ENCODE assay signal across 26 cellular contexts in the genomic region with DNA sequence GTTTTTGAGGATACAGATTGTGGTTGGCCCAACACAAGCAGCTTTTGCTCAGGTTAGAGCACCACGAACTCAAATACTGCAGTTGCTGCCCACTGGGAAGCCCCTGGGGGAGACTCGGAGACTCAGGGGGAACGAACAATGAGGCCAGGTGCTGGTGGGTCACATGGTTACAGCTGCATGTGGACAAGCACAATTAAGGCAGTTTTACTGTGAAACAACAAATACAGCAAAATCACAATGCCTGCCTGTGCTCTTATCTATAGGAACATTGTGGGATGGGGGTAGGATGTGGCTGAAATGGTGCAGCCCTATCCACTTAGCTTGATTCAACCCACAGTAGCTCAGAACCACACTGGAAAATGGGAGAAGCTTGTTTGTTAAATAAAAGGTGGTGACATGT.
DNase-seq lines count a peak whose midpoint lies in the region; ATAC-seq and TF ChIP-seq lines count a peak whose summit lies in the region.
"Had no signal": no experiment of that assay in that cellular context is flagged by ENCODE, and none has a peak within 500 bp of the region (broad histone marks: within the 10 kb centered on the region; RNA-seq: fewer than 3 reads in every experiment).

No MANE protein-coding gene starts in this region.

- ATAC-seq in left lobe of liver (no peak), GM21528 (IDR thresholded peaks at IDR 0.05; ENCODE audit: low FRiP score, unreplicated experiment) (no peak)
- no peak for ATAC-seq in activated CD4-positive, alpha-beta T cell treated with anti-CD3 and anti-CD28 coated beads for 36 hours
- ATAC-seq: heart left ventricle, Right ventricle myocardium inferior had no signal

- CTCF ChIA-PET in activated CD4-positive, alpha-beta T cell treated with anti-CD3 and anti-CD28 coated beads for 36 hours (lab: Charles Lee) = interaction anchor here (0.7 to 5.1 kb wide), 5 partner anchors 12 to 409 kb away, joined by 3 to 21 read pairs (median 3); no protein-coding TSS in a partner anchor

- intact Hi-C loops in activated CD4-positive, alpha-beta T cell treated with anti-CD3 and anti-CD28 coated beads for 36 hours (cut with DNase I, micrococcal nuclease) = no loop called here

- H3K27me3 Mint-ChIP-seq in activated CD4-positive, alpha-beta T cell treated with anti-CD3 and anti-CD28 coated beads for 36 hours = peaks cover 2% of the 10 kb centered on the region
- H3K27me3 Mint-ChIP-seq: CD4-positive, alpha-beta T cell had no signal

- POLR2A ChIA-PET in activated CD4-positive, alpha-beta T cell treated with anti-CD3 and anti-CD28 coated beads for 36 hours (lab: Charles Lee) = interaction anchor here (0.7 kb wide), 1 partner anchor 12 kb away, joined by 3 read pairs; no protein-coding TSS in a partner anchor

- no peak overlapping the region for H3K4me3 Mint-ChIP-seq in activated CD4-positive, alpha-beta T cell treated with anti-CD3 and anti-CD28 coated beads for 36 hours
- H3K4me3 Mint-ChIP-seq: activated naive CD4-positive, alpha-beta T cell treated with anti-CD3 and anti-CD28 coated beads for 36 hours; CD4-positive, alpha-beta T cell; stimulated activated naive B cell treated with anti-CD40 and anti-IgM and Interleukin-4, amounts not matched to agents 10 μg/mL and 1 μg/mL and 100 μg/mL, for 72 hours had no signal

- H3K36me3 Mint-ChIP-seq in activated CD4-positive, alpha-beta T cell treated with anti-CD3 and anti-CD28 coated beads for 36 hours (ENCODE audit: low read depth) = no peaks in the 10 kb centered on the region
- H3K36me3 Mint-ChIP-seq: stimulated activated naive B cell treated with anti-CD40 and anti-IgM and Interleukin-4, amounts not matched to agents 10 μg/mL and 1 μg/mL and 100 μg/mL, for 72 hours had no signal

- H3K9me3 Mint-ChIP-seq in activated CD4-positive, alpha-beta T cell treated with anti-CD3 and anti-CD28 coated beads for 36 hours (ENCODE audit: low read depth) = no peaks in the 10 kb centered on the region
- H3K9me3 Mint-ChIP-seq: activated naive CD4-positive, alpha-beta T cell treated with anti-CD3 and anti-CD28 coated beads for 36 hours; CD4-positive, alpha-beta T cell; stimulated activated naive B cell treated with anti-CD40 and anti-IgM and Interleukin-4, amounts not matched to agents 10 μg/mL and 1 μg/mL and 100 μg/mL, for 72 hours had no signal

- H3K4me1 Mint-ChIP-seq in activated CD4-positive, alpha-beta T cell treated with anti-CD3 and anti-CD28 coated beads for 36 hours = peaks cover 6% of the 10 kb centered on the region

- no peak overlapping the region for H3K4me3 ChIP-seq in Jurkat, Clone E6-1 (ENCODE audit: low read length)
- H3K4me3 ChIP-seq: heart left ventricle, left ventricle myocardium inferior, smooth muscle cell, thyroid gland had no signal

- DNase-seq in Jurkat, Clone E6-1 (ENCODE audit: low read depth, low spot score) = peak; percentile 12
- peak; percentile 4 for DNase-seq in OCI-M1 (lab: John Stamatoyannopoulos, UW)
- DNase-seq in globus pallidus (ENCODE audit: low spot score) = peak; percentile 64
- peak; percentile 83 for DNase-seq in pons (ENCODE audit: low spot score)
- no peak for DNase-seq in GM13977 (ENCODE audit: low spot score)
- DNase-seq in left lobe of liver (ENCODE audit: low spot score) = no peak
- DNase-seq in activated CD4-positive, alpha-beta T cell treated with anti-CD3 and anti-CD28 coated beads for 36 hours = no peak
- DNase-seq: activated CD4-positive, alpha-beta T cell treated with anti-CD3 and anti-CD28 coated beads for 4 hours; activated naive CD4-positive, alpha-beta T cell treated with anti-CD3 and anti-CD28 coated beads for 36 hours; activated T-cell treated with anti-CD3 and anti-CD28 coated beads, Interleukin-2, amount 50 U/mL, for 48 hours; amniotic stem cell; CD4-positive, alpha-beta T cell; dermis blood vessel endothelial cell; DMS153; GDM1; heart left ventricle; left ventricle myocardium inferior; NCI-H1105; retina; stimulated activated CD4-positive, alpha-beta T cell treated with anti-CD3 and anti-CD28 coated beads, Interleukin-2, amount 100 ng/mL, for 48 hours; stimulated activated naive B cell treated with anti-CD40 and anti-IgM and Interleukin-4, amounts not matched to agents 10 μg/mL and 1 μg/mL and 100 μg/mL, for 72 hours; SW 1271; thyroid gland had no signal

- TF ChIP-seq CTCF in GM13977 (IDR thresholded peaks at IDR 0.05; ENCODE audit: extremely low read depth, insufficient read depth, missing control alignments) = no peak

- in situ Hi-C loops in GM13977 (cut with MboI; ENCODE audit: low pct_unique_long_range_greater_than_20kb, low sequenced_read_pairs, unreplicated experiment) = loop anchor here (25.0 kb wide), 1 partner anchor 171 kb away; no protein-coding TSS in a partner anchor

- no peak overlapping the region for H3K27ac Mint-ChIP-seq in activated CD4-positive, alpha-beta T cell treated with anti-CD3 and anti-CD28 coated beads for 36 hours
- H3K27ac Mint-ChIP-seq: activated naive CD4-positive, alpha-beta T cell treated with anti-CD3 and anti-CD28 coated beads for 36 hours; CD4-positive, alpha-beta T cell; stimulated activated naive B cell treated with anti-CD40 and anti-IgM and Interleukin-4, amounts not matched to agents 10 μg/mL and 1 μg/mL and 100 μg/mL, for 72 hours had no signal

Comparison
In these comparisons a context has a peak if more than half of its experiments do, and no peak if none do; other contexts are left out.
1. DNase-seq: peak in Jurkat, Clone E6-1 (single experiment), OCI-M1 (single experiment), globus pallidus (single experiment) and pons (single experiment); none in GM13977 (single experiment), left lobe of liver (single experiment) and activated CD4-positive, alpha-beta T cell treated with anti-CD3 and anti-CD28 coated beads for 36 hours (single experiment).